In the genomic region with DNA sequence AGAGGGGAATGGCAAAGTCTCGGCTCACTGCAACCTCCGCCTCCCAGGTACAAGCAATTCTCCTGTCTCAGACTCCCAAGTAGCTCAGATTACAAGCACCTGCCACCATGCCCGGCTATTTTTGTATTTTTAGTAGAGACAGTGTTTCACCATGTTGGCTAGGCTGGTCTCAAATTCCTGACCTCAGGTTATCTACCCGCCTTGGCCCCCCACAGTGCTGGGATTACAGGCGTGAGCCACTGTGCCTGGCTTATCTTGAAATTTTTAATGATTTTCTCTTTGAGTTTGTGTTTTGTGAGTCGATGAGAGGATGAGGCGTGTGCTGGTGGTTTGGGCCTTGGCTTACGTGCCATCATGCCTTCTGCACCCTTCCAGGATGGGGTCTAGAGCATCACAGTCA, we compare ENCODE assay signal across 22 cellular contexts.
DNase-seq lines count a peak whose midpoint lies in the region; ATAC-seq and TF ChIP-seq lines count a peak whose summit lies in the region.
"Had no signal": no experiment of that assay in that cellular context is flagged by ENCODE, and none has a peak within 500 bp of the region (broad histone marks: within the 10 kb centered on the region; RNA-seq: fewer than 3 reads in every experiment).

No MANE protein-coding gene starts in this region.

- WGBS in body of pancreas, 2 donors = 50 to 59% methylated on average over 8 of the region's 8 CpGs

- peak; percentile 8 for DNase-seq in NCI-H510A treated with DMSO at 0.1 percent for 48 hours (lab: John Stamatoyannopoulos, UW)
- no peak for DNase-seq in NCI-H510A (lab: John Stamatoyannopoulos, UW)
- DNase-seq in body of pancreas = peak in 1 of 4 donors; percentile 37
- no peak for DNase-seq in type B pancreatic cell (ENCODE audit: extremely low spot score, unreplicated experiment)
- no peak for DNase-seq in SHP77 (lab: John Stamatoyannopoulos, UW)
- no peak for DNase-seq in COLO668 (lab: John Stamatoyannopoulos, UW; ENCODE audit: unreplicated experiment)
- DNase-seq: activated naive CD4-positive, alpha-beta T cell; activated T-cell treated with anti-CD3 and anti-CD28 coated beads, Interleukin-2, amount 50 U/mL, for 4 hours; amniotic stem cell; CD4-positive, CD25-positive, alpha-beta regulatory T cell; left ventricle myocardium superior; midbrain; natural killer cell; NCI-H1105; NCI-H2029; SK-N-SH; stimulated activated CD4-positive, alpha-beta T cell treated with anti-CD3 and anti-CD28 coated beads, Interleukin-12 subunit alpha, Interleukin-12 subunit beta, amount 100 ng/mL, for 4 hours; stimulated activated CD4-positive, alpha-beta T cell treated with anti-CD3 and anti-CD28 coated beads, Interleukin-4, amount 100 ng/mL, for 1 hour had no signal

- peak; percentile 66 for ATAC-seq in body of pancreas
- ATAC-seq in GM21528 (IDR thresholded peaks at IDR 0.05; ENCODE audit: low FRiP score, unreplicated experiment) = no peak
- ATAC-seq: activated T-cell treated with anti-CD3 and anti-CD28 coated beads, Interleukin-2, amount 50 U/mL, for 4 hours; left ventricle myocardium superior; natural killer cell; sciatic nerve had no signal

- intact Hi-C loops in body of pancreas (cut with DNase I) = no loop called here

- H3K9me3 ChIP-seq in body of pancreas = no peaks in the 10 kb centered on the region
- H3K9me3 ChIP-seq: SK-N-SH had no signal

- H3K4me3 Mint-ChIP-seq in nephron (no peak overlapping the region), type B pancreatic cell (no peak overlapping the region)
- H3K4me3 Mint-ChIP-seq: activated T-cell treated with anti-CD3 and anti-CD28 coated beads, Interleukin-2, amount 50 U/mL, for 4 hours; CD4-positive, CD25-positive, alpha-beta regulatory T cell; natural killer cell; T-helper 1 cell treated with Interleukin-12 subunit alpha and Interleukin-12 subunit beta and Interleukin-4 antibody, amounts not matched to agents 30 μg/mL and 1 μg/mL, for 36 hours had no signal

- H3K36me3 Mint-ChIP-seq in nephron (ENCODE audit: low read depth) (no peaks in the 10 kb centered on the region), type B pancreatic cell (no peaks in the 10 kb centered on the region)
- H3K36me3 Mint-ChIP-seq: CD4-positive, CD25-positive, alpha-beta regulatory T cell; natural killer cell had no signal

- peaks cover 11% of the 10 kb centered on the region for H3K4me1 ChIP-seq in body of pancreas

- H3K4me3 ChIP-seq in body of pancreas = no peak overlapping the region

- TF ChIP-seq CTCF in body of pancreas (IDR thresholded peaks at IDR 0.05) (no peak), nephron (IDR thresholded peaks at IDR 0.05; ENCODE audit: unreplicated experiment in 3 of 3) (no peak), type B pancreatic cell (conservative IDR thresholded peaks at IDR 0.05) (no peak)

- H3K4me1 Mint-ChIP-seq in nephron = peaks cover 44% of the 10 kb centered on the region
- H3K4me1 Mint-ChIP-seq in type B pancreatic cell (ENCODE audit: unreplicated experiment) = peaks cover 14% of the 10 kb centered on the region

- H3K27ac ChIP-seq in body of pancreas = peak overlapping the region; percentile 26 to 70 (median 48)

- no peaks in the 10 kb centered on the region for H3K36me3 ChIP-seq in body of pancreas (replicated peaks in 1 of 2; ENCODE audit: insufficient read depth in 1 of 2, low read depth in 2 of 2)

- H3K9me3 Mint-ChIP-seq in nephron (no peaks in the 10 kb centered on the region), type B pancreatic cell (no peaks in the 10 kb centered on the region)
- H3K9me3 Mint-ChIP-seq: activated T-cell treated with anti-CD3 and anti-CD28 coated beads, Interleukin-2, amount 50 U/mL, for 4 hours; CD4-positive, CD25-positive, alpha-beta regulatory T cell; natural killer cell; T-helper 1 cell treated with Interleukin-12 subunit alpha and Interleukin-12 subunit beta and Interleukin-4 antibody, amounts not matched to agents 30 μg/mL and 1 μg/mL, for 36 hours had no signal

- H3K27ac Mint-ChIP-seq in nephron (peak overlapping the region; percentile 48 to 84 (median 58)), type B pancreatic cell (peak overlapping the region; percentile 50)
- H3K27ac Mint-ChIP-seq: T-helper 1 cell treated with Interleukin-12 subunit alpha and Interleukin-12 subunit beta and Interleukin-4 antibody, amounts not matched to agents 30 μg/mL and 1 μg/mL, for 36 hours had no signal

- no peaks in the 10 kb centered on the region for H3K27me3 ChIP-seq in body of pancreas

- H3K27me3 Mint-ChIP-seq in nephron (ENCODE audit: low read depth) (peaks cover 3% of the 10 kb centered on the region), type B pancreatic cell (no peaks in the 10 kb centered on the region)
- H3K27me3 Mint-ChIP-seq: CD4-positive, CD25-positive, alpha-beta regulatory T cell had no signal

- TF ChIP-seq POLR2A in body of pancreas (IDR thresholded peaks at IDR 0.05) = no peak
